Comparison of ENCODE assay signal across 20 cellular contexts in genomic region chr12:94353130-94353529, GRCh38.
DNase-seq lines count a peak whose midpoint lies in the region; ATAC-seq, FAIRE-seq and TF ChIP-seq lines count a peak whose summit lies in the region.
"Had no signal": no experiment of that assay in that cellular context is flagged by ENCODE, and none has a peak within 500 bp of the region (broad histone marks: within the 10 kb centered on the region; RNA-seq: fewer than 3 reads in every experiment).

No MANE protein-coding gene starts in this region.

- POLR2A ChIA-PET in HEK293 (lab: Yijun Ruan, JAX), result no interaction called here

- H3K4me3 Mint-ChIP-seq in activated T-cell treated with anti-CD3 and anti-CD28 coated beads, Interleukin-2, amount 50 U/mL, for 72 hours, result no peak overlapping the region
- H3K4me3 Mint-ChIP-seq in activated T-helper 1 cell treated with anti-CD3 and anti-CD28 coated beads, Interleukin-12 subunit alpha, Interleukin-12 subunit beta, Interleukin-2, Interleukin-4 antibody, amounts not matched to agents 30 ng/mL and 10 ng/mL and 1 ng/mL, durations not matched to agents 14 hours and 24 hours and 36 hours, result no peak overlapping the region
- H3K4me3 Mint-ChIP-seq in immature natural killer cell, result peak overlapping the region; percentile 1 to 44 (median 29)
- H3K4me3 Mint-ChIP-seq: CD4-positive, alpha-beta memory T cell; IgD-negative memory B cell had no signal

- no peak for TF ChIP-seq EP300 in transverse colon (IDR thresholded peaks at IDR 0.05; ENCODE audit: low read depth)

- peaks cover 5 to 11% of the 10 kb centered on the region in 2 experiments; a peak in 2 of 3 replicates for H3K36me3 ChIP-seq in HEK293 (ENCODE audit: control insufficient read depth in 2 of 2, insufficient read depth in 1 of 2, low read length in 2 of 2)
- peaks cover 0 to 23% (median 8%) of the 10 kb centered on the region in 4 donors for H3K36me3 ChIP-seq in transverse colon

- H3K27ac ChIP-seq in HEK293 (ENCODE audit: extremely low read depth, low read depth, low read length) (no peak overlapping the region), transverse colon (no peak overlapping the region)
- H3K27ac ChIP-seq: C4-2B had no signal

- no peak for TF ChIP-seq CTCF in HEK293 (tag by site-specific recombination; IDR thresholded peaks at IDR 0.05)
- no peak for TF ChIP-seq CTCF in transverse colon (IDR thresholded peaks at IDR 0.05)

- intact Hi-C loops in activated T-helper 1 cell treated with anti-CD3 and anti-CD28 coated beads, Interleukin-12 subunit alpha, Interleukin-12 subunit beta, Interleukin-2, Interleukin-4 antibody, amounts not matched to agents 30 ng/mL and 10 ng/mL and 1 ng/mL, durations not matched to agents 14 hours and 24 hours and 36 hours (cut with micrococcal nuclease), result loop anchor here (1.0 to 5.0 kb wide), 2 partner anchors 19 to 36 kb away; no protein-coding TSS in a partner anchor
- intact Hi-C loops in transverse colon (cut with DNase I; ENCODE audit: low total_unique reads), result no loop called here

- peak; percentile 45 to 47 for ATAC-seq in activated T-cell treated with anti-CD3 and anti-CD28 coated beads, Interleukin-2, amount 50 U/mL, for 72 hours (replicated peaks in 1 of 2)

- TF ChIP-seq POLR2A in H54 (IDR thresholded peaks at IDR 0.05; ENCODE audit: low read depth, low read length) (no peak), transverse colon (IDR thresholded peaks at IDR 0.05) (no peak)

- no peaks in the 10 kb centered on the region for H3K4me1 Mint-ChIP-seq in activated T-cell treated with anti-CD3 and anti-CD28 coated beads, Interleukin-2, amount 50 U/mL, for 72 hours (ENCODE audit: low read depth)
- no peaks in the 10 kb centered on the region for H3K4me1 Mint-ChIP-seq in activated T-helper 1 cell treated with anti-CD3 and anti-CD28 coated beads, Interleukin-12 subunit alpha, Interleukin-12 subunit beta, Interleukin-2, Interleukin-4 antibody, amounts not matched to agents 30 ng/mL and 10 ng/mL and 1 ng/mL, durations not matched to agents 14 hours and 24 hours and 36 hours (ENCODE audit: low read depth)
- H3K4me1 Mint-ChIP-seq in immature natural killer cell, result peaks cover 19 to 23% of the 10 kb centered on the region in 2 donors
- H3K4me1 Mint-ChIP-seq: CD4-positive, alpha-beta memory T cell had no signal

- H3K27me3 ChIP-seq in transverse colon, result no peaks in the 10 kb centered on the region
- H3K27me3 ChIP-seq: BE2C had no signal

- FAIRE-seq in H54 (lab: Jason Lieb, UNC), result no peak
- FAIRE-seq: A204.1, G401.6, GM12891, GM19239, H1 had no signal

- DNase-seq in activated T-cell treated with anti-CD3 and anti-CD28 coated beads, Interleukin-2, amount 50 U/mL, for 72 hours, result no peak
- DNase-seq in activated T-cell treated with anti-CD3 and anti-CD28 coated beads for 4 hours (no peak), immature natural killer cell (no peak), H54 (ENCODE audit: insufficient read length, low spot score) (no peak), DMS79 (lab: John Stamatoyannopoulos, UW) (no peak), transverse colon (no peak)
- no peak for DNase-seq in activated T-helper 1 cell treated with anti-CD3 and anti-CD28 coated beads, Interleukin-12 subunit alpha, Interleukin-12 subunit beta, Interleukin-2, Interleukin-4 antibody, amounts not matched to agents 30 ng/mL and 10 ng/mL and 1 ng/mL, durations not matched to agents 14 hours and 24 hours and 36 hours (ENCODE audit: low spot score)
- DNase-seq: BE2C; CD4-positive, alpha-beta memory T cell; DMS79 treated with DMSO at 0.1 percent for 48 hours; EL; HCEC 1CT had no signal

- H3K4me3 ChIP-seq in HEK293 (ENCODE audit: low read depth, low read length) (no peak overlapping the region), transverse colon (no peak overlapping the region)

- H3K27ac Mint-ChIP-seq in activated T-cell treated with anti-CD3 and anti-CD28 coated beads, Interleukin-2, amount 50 U/mL, for 72 hours, result no peak overlapping the region
- H3K27ac Mint-ChIP-seq in activated T-helper 1 cell treated with anti-CD3 and anti-CD28 coated beads, Interleukin-12 subunit alpha, Interleukin-12 subunit beta, Interleukin-2, Interleukin-4 antibody, amounts not matched to agents 30 ng/mL and 10 ng/mL and 1 ng/mL, durations not matched to agents 14 hours and 24 hours and 36 hours, result peak overlapping the region; percentile 41
- H3K27ac Mint-ChIP-seq in immature natural killer cell, result peak overlapping the region; percentile 2 to 93 (median 64)
- H3K27ac Mint-ChIP-seq: CD4-positive, alpha-beta memory T cell; IgD-negative memory B cell had no signal

- WGBS in transverse colon (ENCODE audit: low coverage in 1 of 2), 2 donors, result 91 to 100% methylated on average over 1 of the region's 1 CpG

- H3K9me3 ChIP-seq in HEK293 (ENCODE audit: control insufficient read depth, insufficient read depth, low read depth, low read length), result no peaks in the 10 kb centered on the region
- H3K9me3 ChIP-seq in transverse colon, result peaks cover 29 to 42% of the 10 kb centered on the region in 2 donors
- H3K9me3 ChIP-seq: BE2C had no signal

- H3K4me1 ChIP-seq in HEK293 (ENCODE audit: control insufficient read depth, insufficient read depth, low read length) (no peaks in the 10 kb centered on the region), transverse colon (no peaks in the 10 kb centered on the region)
- H3K4me1 ChIP-seq: BE2C had no signal

- CTCF ChIA-PET in HEK293 (lab: Yijun Ruan, JAX), result no interaction called here

- in situ Hi-C loops in transverse colon (cut with MboI; ENCODE audit: low pct_ligation_motif_present in 1 of 4, low pct_unique_long_range_greater_than_20kb in 1 of 4, low sequenced_read_pairs in 3 of 4), result no loop called here

- H3K9me3 Mint-ChIP-seq in activated T-cell treated with anti-CD3 and anti-CD28 coated beads, Interleukin-2, amount 50 U/mL, for 72 hours, result peaks cover 19 to 23% of the 10 kb centered on the region in 2 donors
- peaks cover 76% of the 10 kb centered on the region for H3K9me3 Mint-ChIP-seq in activated T-helper 1 cell treated with anti-CD3 and anti-CD28 coated beads, Interleukin-12 subunit alpha, Interleukin-12 subunit beta, Interleukin-2, Interleukin-4 antibody, amounts not matched to agents 30 ng/mL and 10 ng/mL and 1 ng/mL, durations not matched to agents 14 hours and 24 hours and 36 hours
- peaks cover 24 to 63% (median 52%) of the 10 kb centered on the region in 6 donors for H3K9me3 Mint-ChIP-seq in immature natural killer cell

- H3K36me3 Mint-ChIP-seq in activated T-cell treated with anti-CD3 and anti-CD28 coated beads, Interleukin-2, amount 50 U/mL, for 72 hours (ENCODE audit: insufficient read depth in 2 of 2), result peaks cover 35 to 84% of the 10 kb centered on the region in 2 donors
- peaks cover 66% of the 10 kb centered on the region for H3K36me3 Mint-ChIP-seq in activated T-helper 1 cell treated with anti-CD3 and anti-CD28 coated beads, Interleukin-12 subunit alpha, Interleukin-12 subunit beta, Interleukin-2, Interleukin-4 antibody, amounts not matched to agents 30 ng/mL and 10 ng/mL and 1 ng/mL, durations not matched to agents 14 hours and 24 hours and 36 hours (ENCODE audit: low read depth)
- H3K36me3 Mint-ChIP-seq in immature natural killer cell, result peaks cover 34 to 60% (median 57%) of the 10 kb centered on the region in 3 donors

- H3K27me3 Mint-ChIP-seq in activated T-cell treated with anti-CD3 and anti-CD28 coated beads, Interleukin-2, amount 50 U/mL, for 72 hours (ENCODE audit: low read depth), result no peaks in the 10 kb centered on the region
- no peaks in the 10 kb centered on the region for H3K27me3 Mint-ChIP-seq in activated T-helper 1 cell treated with anti-CD3 and anti-CD28 coated beads, Interleukin-12 subunit alpha, Interleukin-12 subunit beta, Interleukin-2, Interleukin-4 antibody, amounts not matched to agents 30 ng/mL and 10 ng/mL and 1 ng/mL, durations not matched to agents 14 hours and 24 hours and 36 hours (ENCODE audit: insufficient read depth)
- peaks cover 0 to 2% (median 0%) of the 10 kb centered on the region in 3 donors for H3K27me3 Mint-ChIP-seq in immature natural killer cell (ENCODE audit: low read depth in 3 of 3)
- H3K27me3 Mint-ChIP-seq: CD4-positive, alpha-beta memory T cell; IgD-negative memory B cell had no signal

TF ChIP-seq in HEK293, 187 proteins besides CTCF, POLR2A, EP300 and RAD21:
- TF ChIP-seq ZNF132 (tag by site-specific recombination; IDR thresholded peaks at IDR 0.05; ENCODE audit: borderline replicate concordance), result no peak
- TF ChIP-seq SETDB1 (IDR thresholded peaks at IDR 0.05; ENCODE audit: insufficient read length, low read length), result peak; percentile 37
- TF ChIP-seq ZNF211 (tag by site-specific recombination; IDR thresholded peaks at IDR 0.05; ENCODE audit: low read depth), result no peak
- TF ChIP-seq ZBTB10 (tag by site-specific recombination; IDR thresholded peaks at IDR 0.05), result no peak
- TF ChIP-seq ZNF561 (tag by site-specific recombination; IDR thresholded peaks at IDR 0.05; ENCODE audit: borderline replicate concordance), result no peak
TF ChIP-seq in HEK293: peak in this region for 1.

Comparison
In these comparisons a context has a peak if more than half of its experiments do, and no peak if none do; other contexts are left out.
1. H3K4me3 Mint-ChIP-seq: peak in immature natural killer cell (5 of 5); none in activated T-cell treated with anti-CD3 and anti-CD28 coated beads, Interleukin-2, amount 50 U/mL, for 72 hours (0 of 2) and activated T-helper 1 cell treated with anti-CD3 and anti-CD28 coated beads, Interleukin-12 subunit alpha, Interleukin-12 subunit beta, Interleukin-2, Interleukin-4 antibody, amounts not matched to agents 30 ng/mL and 10 ng/mL and 1 ng/mL, durations not matched to agents 14 hours and 24 hours and 36 hours (single experiment).